Comparison of ENCODE assay signal across 15 cellular contexts in the genomic region with DNA sequence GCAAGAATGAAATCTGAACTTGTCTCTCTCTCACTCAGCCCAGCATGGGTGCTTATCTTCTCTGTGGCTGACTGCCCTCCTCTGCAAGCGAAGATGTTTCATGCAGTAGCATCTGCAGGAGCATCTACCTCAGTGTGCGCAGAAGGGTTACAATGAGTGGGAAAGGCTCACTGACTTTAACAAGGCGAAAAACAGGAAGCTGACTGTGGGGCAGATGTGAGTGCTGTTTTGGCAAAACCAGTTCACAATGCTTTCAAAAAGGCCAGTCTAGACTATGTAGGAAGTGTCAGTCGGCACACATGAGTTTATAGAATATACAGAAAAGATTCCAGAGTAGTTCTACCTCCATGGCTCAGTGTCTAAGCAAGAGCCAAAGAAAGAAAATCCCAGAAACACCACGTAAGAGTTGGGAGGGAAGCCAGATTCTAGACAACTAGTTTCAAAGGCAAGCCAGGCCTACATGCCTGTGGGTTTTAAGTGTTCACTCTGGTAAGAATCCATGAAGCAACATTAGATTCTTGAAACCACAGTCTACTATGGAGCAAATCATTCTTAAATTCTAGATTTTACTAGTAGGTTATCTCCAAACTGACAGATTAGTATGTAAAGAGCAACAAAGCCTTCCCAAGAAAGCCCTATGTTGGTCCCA.
DNase-seq lines count a peak whose midpoint lies in the region; TF ChIP-seq lines count a peak whose summit lies in the region.
"Had no signal": no experiment of that assay in that cellular context is flagged by ENCODE, and none has a peak within 500 bp of the region (broad histone marks: within the 10 kb centered on the region; RNA-seq: fewer than 3 reads in every experiment).

No MANE protein-coding gene starts in this region.

- peak overlapping the region; percentile 94 for H3K27ac Mint-ChIP-seq in activated naive CD8-positive, alpha-beta T cell
- H3K27ac Mint-ChIP-seq: mesothelial cell of epicardium had no signal

- DNase-seq in AG10803 (ENCODE audit: low read depth), result peak; percentile 87
- peak; percentile 31 for DNase-seq in MV-4-11 (lab: John Stamatoyannopoulos, UW)
- peak; percentile 38 for DNase-seq in globus pallidus (ENCODE audit: low spot score)
- no peak for DNase-seq in GM10266 (ENCODE audit: extremely low spot score)
- DNase-seq in DMS79 treated with DMSO at 0.1 percent for 48 hours (lab: John Stamatoyannopoulos, UW), result no peak
- no peak for DNase-seq in amniotic stem cell (lab: John Stamatoyannopoulos, UW)
- DNase-seq in NCI-H146 (lab: John Stamatoyannopoulos, UW), result no peak
- DNase-seq: aorta, foreskin keratinocyte, HCEC 1CT, NCI-H2029, spleen had no signal

- TF ChIP-seq CTCF in AG10803 (conservative IDR thresholded peaks at IDR 0.05; ENCODE audit: low read length) (no peak), GM10266 (IDR thresholded peaks at IDR 0.05; ENCODE audit: control insufficient read depth, insufficient read depth, low read depth, missing control alignments) (no peak)

- no peaks in the 10 kb centered on the region for H3K27me3 Mint-ChIP-seq in activated naive CD8-positive, alpha-beta T cell

- H3K36me3 Mint-ChIP-seq in activated naive CD8-positive, alpha-beta T cell, result peaks cover 61% of the 10 kb centered on the region

- peaks cover 45% of the 10 kb centered on the region for H3K4me1 Mint-ChIP-seq in activated naive CD8-positive, alpha-beta T cell (ENCODE audit: low read depth)

- peak overlapping the region; percentile 52 for H3K4me3 Mint-ChIP-seq in activated naive CD8-positive, alpha-beta T cell
- H3K4me3 Mint-ChIP-seq: mesothelial cell of epicardium had no signal

- no peak overlapping the region for H3K4me3 ChIP-seq in AG10803 (ENCODE audit: low read length)
- H3K4me3 ChIP-seq: spleen, thoracic aorta had no signal

- peaks cover 14% of the 10 kb centered on the region for H3K9me3 Mint-ChIP-seq in activated naive CD8-positive, alpha-beta T cell (ENCODE audit: low read depth)

Comparison
In these comparisons a context has a peak if more than half of its experiments do, and no peak if none do; other contexts are left out.
1. DNase-seq: peak in AG10803 (single experiment), MV-4-11 (single experiment) and globus pallidus (single experiment); none in GM10266 (single experiment), DMS79 treated with DMSO at 0.1 percent for 48 hours (single experiment), amniotic stem cell (single experiment) and NCI-H146 (single experiment).